ENCODE assay signal across 2 cellular contexts in genomic region chr17:50688168-50688719, GRCh38.
TF ChIP-seq lines count a peak whose summit lies in the region.

No MANE protein-coding gene starts in this region.

TF ChIP-seq in HCT116, 20 proteins besides CTCF, POLR2A, EP300 and RAD21:
- no peak for TF ChIP-seq CEBPB (IDR thresholded peaks at IDR 0.05; ENCODE audit: low read depth)
- no peak for TF ChIP-seq EZH2phosphoT487 (IDR thresholded peaks at IDR 0.05; ENCODE audit: borderline replicate concordance)
- TF ChIP-seq ELF1 (IDR thresholded peaks at IDR 0.05; ENCODE audit: borderline replicate concordance, low read depth) = no peak
- TF ChIP-seq, protein P1, sequence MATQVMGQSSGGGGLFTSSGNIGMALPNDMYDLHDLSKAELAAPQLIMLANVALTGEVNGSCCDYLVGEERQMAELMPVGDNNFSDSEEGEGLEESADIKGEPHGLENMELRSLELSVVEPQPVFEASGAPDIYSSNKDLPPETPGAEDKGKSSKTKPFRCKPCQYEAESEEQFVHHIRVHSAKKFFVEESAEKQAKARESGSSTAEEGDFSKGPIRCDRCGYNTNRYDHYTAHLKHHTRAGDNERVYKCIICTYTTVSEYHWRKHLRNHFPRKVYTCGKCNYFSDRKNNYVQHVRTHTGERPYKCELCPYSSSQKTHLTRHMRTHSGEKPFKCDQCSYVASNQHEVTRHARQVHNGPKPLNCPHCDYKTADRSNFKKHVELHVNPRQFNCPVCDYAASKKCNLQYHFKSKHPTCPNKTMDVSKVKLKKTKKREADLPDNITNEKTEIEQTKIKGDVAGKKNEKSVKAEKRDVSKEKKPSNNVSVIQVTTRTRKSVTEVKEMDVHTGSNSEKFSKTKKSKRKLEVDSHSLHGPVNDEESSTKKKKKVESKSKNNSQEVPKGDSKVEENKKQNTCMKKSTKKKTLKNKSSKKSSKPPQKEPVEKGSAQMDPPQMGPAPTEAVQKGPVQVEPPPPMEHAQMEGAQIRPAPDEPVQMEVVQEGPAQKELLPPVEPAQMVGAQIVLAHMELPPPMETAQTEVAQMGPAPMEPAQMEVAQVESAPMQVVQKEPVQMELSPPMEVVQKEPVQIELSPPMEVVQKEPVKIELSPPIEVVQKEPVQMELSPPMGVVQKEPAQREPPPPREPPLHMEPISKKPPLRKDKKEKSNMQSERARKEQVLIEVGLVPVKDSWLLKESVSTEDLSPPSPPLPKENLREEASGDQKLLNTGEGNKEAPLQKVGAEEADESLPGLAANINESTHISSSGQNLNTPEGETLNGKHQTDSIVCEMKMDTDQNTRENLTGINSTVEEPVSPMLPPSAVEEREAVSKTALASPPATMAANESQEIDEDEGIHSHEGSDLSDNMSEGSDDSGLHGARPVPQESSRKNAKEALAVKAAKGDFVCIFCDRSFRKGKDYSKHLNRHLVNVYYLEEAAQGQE (IDR thresholded peaks at IDR 0.05; ENCODE audit: low read depth) = no peak
TF ChIP-seq in HCT116: peak in this region for 0.

TF ChIP-seq in GM12878, 131 proteins besides CTCF, POLR2A, EP300 and RAD21:
- TF ChIP-seq, protein P2, sequence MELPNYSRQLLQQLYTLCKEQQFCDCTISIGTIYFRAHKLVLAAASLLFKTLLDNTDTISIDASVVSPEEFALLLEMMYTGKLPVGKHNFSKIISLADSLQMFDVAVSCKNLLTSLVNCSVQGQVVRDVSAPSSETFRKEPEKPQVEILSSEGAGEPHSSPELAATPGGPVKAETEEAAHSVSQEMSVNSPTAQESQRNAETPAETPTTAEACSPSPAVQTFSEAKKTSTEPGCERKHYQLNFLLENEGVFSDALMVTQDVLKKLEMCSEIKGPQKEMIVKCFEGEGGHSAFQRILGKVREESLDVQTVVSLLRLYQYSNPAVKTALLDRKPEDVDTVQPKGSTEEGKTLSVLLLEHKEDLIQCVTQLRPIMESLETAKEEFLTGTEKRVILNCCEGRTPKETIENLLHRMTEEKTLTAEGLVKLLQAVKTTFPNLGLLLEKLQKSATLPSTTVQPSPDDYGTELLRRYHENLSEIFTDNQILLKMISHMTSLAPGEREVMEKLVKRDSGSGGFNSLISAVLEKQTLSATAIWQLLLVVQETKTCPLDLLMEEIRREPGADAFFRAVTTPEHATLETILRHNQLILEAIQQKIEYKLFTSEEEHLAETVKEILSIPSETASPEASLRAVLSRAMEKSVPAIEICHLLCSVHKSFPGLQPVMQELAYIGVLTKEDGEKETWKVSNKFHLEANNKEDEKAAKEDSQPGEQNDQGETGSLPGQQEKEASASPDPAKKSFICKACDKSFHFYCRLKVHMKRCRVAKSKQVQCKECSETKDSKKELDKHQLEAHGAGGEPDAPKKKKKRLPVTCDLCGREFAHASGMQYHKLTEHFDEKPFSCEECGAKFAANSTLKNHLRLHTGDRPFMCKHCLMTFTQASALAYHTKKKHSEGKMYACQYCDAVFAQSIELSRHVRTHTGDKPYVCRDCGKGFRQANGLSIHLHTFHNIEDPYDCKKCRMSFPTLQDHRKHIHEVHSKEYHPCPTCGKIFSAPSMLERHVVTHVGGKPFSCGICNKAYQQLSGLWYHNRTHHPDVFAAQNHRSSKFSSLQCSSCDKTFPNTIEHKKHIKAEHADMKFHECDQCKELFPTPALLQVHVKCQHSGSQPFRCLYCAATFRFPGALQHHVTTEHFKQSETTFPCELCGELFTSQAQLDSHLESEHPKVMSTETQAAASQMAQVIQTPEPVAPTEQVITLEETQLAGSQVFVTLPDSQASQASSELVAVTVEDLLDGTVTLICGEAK (IDR thresholded peaks at IDR 0.05; ENCODE audit: borderline replicate concordance) = no peak
- TF ChIP-seq, protein P1 (IDR thresholded peaks at IDR 0.05; ENCODE audit: low read depth, low read length) = no peak
- TF ChIP-seq MTA2 (IDR thresholded peaks at IDR 0.05; ENCODE audit: low read depth) (no peak), EED (IDR thresholded peaks at IDR 0.05; ENCODE audit: low read depth) (no peak), NFYA (IDR thresholded peaks at IDR 0.05; ENCODE audit: borderline replicate concordance, low read depth, low read length) (no peak), NR2F1 (conservative IDR thresholded peaks at IDR 0.05) (no peak)
